ENCODE assay signal across 8 cellular contexts in the genomic region with DNA sequence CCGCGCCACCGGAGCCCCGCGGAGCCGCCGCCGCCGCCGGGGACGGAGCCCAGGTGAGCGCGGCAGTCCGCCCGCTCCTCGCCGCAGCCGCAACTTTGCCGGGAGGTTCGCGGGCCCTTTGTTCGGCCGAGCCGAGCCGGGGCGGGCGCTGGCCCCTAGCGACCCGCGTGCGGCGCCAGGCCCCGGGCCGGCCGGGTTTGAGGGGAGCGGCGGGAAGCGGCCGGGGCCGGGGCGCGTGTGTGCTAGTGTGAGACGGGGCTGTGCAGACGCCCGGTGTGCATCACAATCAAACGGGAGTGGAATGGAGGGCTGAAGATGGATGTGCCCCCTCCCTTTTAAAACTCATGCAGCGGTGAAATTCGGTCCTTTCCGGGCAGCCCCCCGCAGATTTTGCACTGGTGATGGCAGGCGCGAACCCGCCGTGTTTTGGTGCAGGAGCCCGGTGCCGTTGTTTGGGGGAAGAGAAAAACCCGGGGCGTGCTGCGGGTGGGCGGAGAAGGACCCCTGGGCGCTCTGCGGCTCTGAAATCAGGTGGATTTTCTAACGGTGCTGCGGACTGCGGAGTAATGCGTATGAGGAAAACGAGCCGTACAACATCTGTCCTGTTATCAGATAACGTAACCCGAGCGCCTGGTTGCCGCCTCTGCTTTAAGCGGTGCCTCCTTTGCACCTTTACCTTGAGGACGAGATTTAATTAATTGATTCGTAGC. TPM values are rescaled to one million over a fixed set of nuclear protein-coding genes. Genes with fewer than 3 reads are reported as not detected.
A peak's percentile ranks its signal among the peaks of the same experiment; 100 is the strongest.
DNase-seq lines count a peak whose midpoint lies in the region; ATAC-seq and TF ChIP-seq lines count a peak whose summit lies in the region.

No MANE protein-coding gene starts in this region.

- no peak for TF ChIP-seq POLR2A in right lobe of liver (IDR thresholded peaks at IDR 0.05)

- peak overlapping the region; percentile 97 for H3K4me3 Mint-ChIP-seq in CD8-positive, alpha-beta T cell
- peak overlapping the region; percentile 97 for H3K4me3 Mint-ChIP-seq in central memory CD8-positive, alpha-beta T cell

- H3K36me3 Mint-ChIP-seq in CD8-positive, alpha-beta T cell, result peaks cover 15% of the 10 kb centered on the region
- peaks cover 26% of the 10 kb centered on the region for H3K36me3 Mint-ChIP-seq in central memory CD8-positive, alpha-beta T cell (ENCODE audit: insufficient read depth)

- intact Hi-C loops in CD8-positive, alpha-beta T cell (cut with DNase I, micrococcal nuclease), result loop anchor here (2.0 to 5.0 kb wide), 8 partner anchors 51 to 627 kb away; a partner anchor contains a TSS
- intact Hi-C loops in right lobe of liver (cut with DNase I), result no loop called here

- no peaks in the 10 kb centered on the region for H3K9me3 ChIP-seq in CD8-positive, alpha-beta T cell (ENCODE audit: low read length)
- no peaks in the 10 kb centered on the region for H3K9me3 ChIP-seq in right lobe of liver

- no peak for ATAC-seq in CD8-positive, alpha-beta T cell
- ATAC-seq in HG03045 (IDR thresholded peaks at IDR 0.05; ENCODE audit: unreplicated experiment) (peak; percentile 14), right lobe of liver (no peak)
- no peak for ATAC-seq in central memory CD8-positive, alpha-beta T cell (replicated peaks; ENCODE audit: extremely low read depth, poor library complexity, severe bottlenecking)

- no peaks in the 10 kb centered on the region for H3K36me3 ChIP-seq in CD8-positive, alpha-beta T cell (ENCODE audit: insufficient read depth, low read length)
- H3K36me3 ChIP-seq in right lobe of liver, result no peaks in the 10 kb centered on the region

- TF ChIP-seq CTCF in CD8-positive, alpha-beta T cell (IDR thresholded peaks at IDR 0.05), result no peak
- TF ChIP-seq CTCF in right lobe of liver (IDR thresholded peaks at IDR 0.05), result no peak

- H3K4me3 ChIP-seq in CD8-positive, alpha-beta T cell (ENCODE audit: low read depth, low read length), result peak overlapping the region; percentile 54
- H3K4me3 ChIP-seq in right lobe of liver, result peak overlapping the region; percentile 51 to 73 (median 56)

- peaks cover 50% of the 10 kb centered on the region for H3K4me1 ChIP-seq in CD8-positive, alpha-beta T cell (ENCODE audit: insufficient read depth, low read length)
- peaks cover 0 to 10% (median 0%) of the 10 kb centered on the region in 4 donors for H3K4me1 ChIP-seq in right lobe of liver

- no peaks in the 10 kb centered on the region for H3K27me3 Mint-ChIP-seq in CD8-positive, alpha-beta T cell (ENCODE audit: low read depth)
- H3K27me3 Mint-ChIP-seq in central memory CD8-positive, alpha-beta T cell, result no peaks in the 10 kb centered on the region

- peaks cover 50% of the 10 kb centered on the region for H3K4me1 Mint-ChIP-seq in CD8-positive, alpha-beta T cell (ENCODE audit: low read depth)
- H3K4me1 Mint-ChIP-seq in central memory CD8-positive, alpha-beta T cell, result peaks cover 51% of the 10 kb centered on the region

- WGBS in right lobe of liver (ENCODE audit: insufficient coverage, low coverage, low lambda C conversion rate, missing lambda C conversion rate), result 0% methylated on average over 19 of the region's 75 CpGs

- peak overlapping the region; percentile 65 for H3K27ac ChIP-seq in CD8-positive, alpha-beta T cell (ENCODE audit: low read depth, low read length)
- H3K27ac ChIP-seq in right lobe of liver, result peak overlapping the region in 1 of 3 donors; percentile 92

- CTCF ChIA-PET in CD8-positive, alpha-beta T cell (lab: Charles Lee), result interaction anchor here (0.8 to 1.2 kb wide), 4 partner anchors 28 to 77 kb away, joined by 3 to 8 read pairs (median 4); no protein-coding TSS in a partner anchor

- no peaks in the 10 kb centered on the region for H3K9me3 Mint-ChIP-seq in CD8-positive, alpha-beta T cell
- H3K9me3 Mint-ChIP-seq in central memory CD8-positive, alpha-beta T cell, result no peaks in the 10 kb centered on the region

- H3K27ac Mint-ChIP-seq in CD8-positive, alpha-beta T cell, result peak overlapping the region; percentile 97
- H3K27ac Mint-ChIP-seq in central memory CD8-positive, alpha-beta T cell (ENCODE audit: low read depth), result peak overlapping the region; percentile 94

- H3K27me3 ChIP-seq in CD8-positive, alpha-beta T cell (ENCODE audit: insufficient read depth, low read length), result no peaks in the 10 kb centered on the region
- no peaks in the 10 kb centered on the region for H3K27me3 ChIP-seq in right lobe of liver

- DNase-seq in CD8-positive, alpha-beta T cell, result peak in 5 of 7 experiments; percentile 16 to 66 (median 35)
- DNase-seq in T-helper 22 cell (ENCODE audit: low read depth), result peak; percentile 2
- peak; percentile 15 to 27 for DNase-seq in central memory CD8-positive, alpha-beta T cell (ENCODE audit: low spot score in 2 of 2)
- peak in 2 of 3 donors; percentile 38 to 50 for DNase-seq in right lobe of liver
- peak; percentile 11 for DNase-seq in stimulated activated CD8-positive, alpha-beta memory T cell treated with anti-CD3 and anti-CD28 coated beads, Interleukin-4, amount 100 ng/mL, for 24 hours (ENCODE audit: low read depth)
- no peak for DNase-seq in HT-29 (ENCODE audit: low spot score)
- no peak for DNase-seq in pons (ENCODE audit: low spot score)

- POLR2A ChIA-PET in CD8-positive, alpha-beta T cell (lab: Charles Lee), result interaction anchor here (0.6 to 3.9 kb wide), 27 partner anchors 11 to 586 kb away, joined by 3 to 138 read pairs (median 7); a partner anchor contains a TSS

RNA-seq across cellular contexts. Expression of a gene that starts 0.9 kb away (rescaled TPM):
- 10 to 100 TPM; 49.3 to 53.8 TPM for total RNA-seq in CD8-positive, alpha-beta T cell
- total RNA-seq in right lobe of liver, result 10 to 100 TPM in 1 of 6 experiments, 1 to 10 TPM in 5; 1.9 to 10.6 (median 7.7) TPM
- total RNA-seq in HT-29 (2014; rRNA removed; shearing (Covaris generic)), result 4.1 and 7.2 TPM in 2 replicates

Comparison
In these comparisons a context has a peak if more than half of its experiments do, and no peak if none do; other contexts are left out.
1. DNase-seq: peak in CD8-positive, alpha-beta T cell (5 of 7), T-helper 22 cell (single experiment), central memory CD8-positive, alpha-beta T cell (2 of 2), right lobe of liver (2 of 3) and stimulated activated CD8-positive, alpha-beta memory T cell treated with anti-CD3 and anti-CD28 coated beads, Interleukin-4, amount 100 ng/mL, for 24 hours (single experiment); none in HT-29 (single experiment) and pons (single experiment).
2. intact Hi-C loops: an anchor here in CD8-positive, alpha-beta T cell (2.0 to 5.0 kb wide); none called in right lobe of liver.